Comparison of ENCODE assay signal across 18 cellular contexts in genomic region chr19:3669134-3669436, GRCh38. TPM values are rescaled to one million over a fixed set of nuclear protein-coding genes. Genes with fewer than 3 reads are reported as not detected.
DNase-seq lines count a peak whose midpoint lies in the region; ATAC-seq, FAIRE-seq and TF ChIP-seq lines count a peak whose summit lies in the region.
"Had no signal": no experiment of that assay in that cellular context is flagged by ENCODE, and none has a peak within 500 bp of the region (broad histone marks: within the 10 kb centered on the region; RNA-seq: fewer than 3 reads in every experiment).

No MANE protein-coding gene starts in this region.

- no peak overlapping the region for H3K9ac ChIP-seq in mammary epithelial cell (ENCODE audit: insufficient read depth, low read length)
- H3K9ac ChIP-seq: parathyroid adenoma had no signal

- peaks cover 22% of the 10 kb centered on the region for H3K4me1 Mint-ChIP-seq in type B pancreatic cell (ENCODE audit: unreplicated experiment)

- BruUV-seq in mammary epithelial cell (replicated peaks; lab: Mats Ljungman, UMichigan) = no TSS peak

- peaks cover 2% of the 10 kb centered on the region for H4K20me1 ChIP-seq in mammary epithelial cell (ENCODE audit: insufficient read depth, low read length)

- TF ChIP-seq POLR2A in breast epithelium (IDR thresholded peaks at IDR 0.05) (no peak), esophagus muscularis mucosa (IDR thresholded peaks at IDR 0.05; ENCODE audit: low read depth) (no peak), ovary (IDR thresholded peaks at IDR 0.05) (no peak), H54 (IDR thresholded peaks at IDR 0.05; ENCODE audit: low read depth, low read length) (no peak)

- TF ChIP-seq EP300 in esophagus muscularis mucosa (IDR thresholded peaks at IDR 0.05) (no peak), ovary (IDR thresholded peaks at IDR 0.05) (no peak)

- intact Hi-C loops in breast epithelium (cut with DNase I; ENCODE audit: low total_unique reads) (no loop called here), mammary epithelial cell (cut with micrococcal nuclease) (loop anchor here (10.0 kb wide), 1 partner anchor 536 kb away; no protein-coding TSS in a partner anchor), esophagus muscularis mucosa (cut with DNase I) (no loop called here), ovary (cut with DNase I) (loop anchor here in 2 of 4 donors (5.0 to 10.0 kb wide), 2 partner anchors 33 to 536 kb away; partner anchors contain the start of gene PIP5K1C (in 1 of the 2))

- FAIRE-seq in H54 (lab: Jason Lieb, UNC) = no peak
- FAIRE-seq: A549 had no signal

- no peaks in the 10 kb centered on the region for H3K9me3 Mint-ChIP-seq in type B pancreatic cell
- H3K9me3 Mint-ChIP-seq: activated T-helper 2 cell treated with anti-CD3 and anti-CD28 coated beads, Interferon-gamma antibody, Interleukin-2, Interleukin-4, amounts not matched to agents 10 μg/mL and 5 μg/mL and 100 μg/mL, durations not matched to agents 14 hours and 24 hours and 36 hours had no signal

- in situ Hi-C loops in mammary epithelial cell (cut with MboI; ENCODE audit: low sequenced_read_pairs in 2 of 2) = no loop called here

- H3K9me3 ChIP-seq in breast epithelium (no peaks in the 10 kb centered on the region), mammary epithelial cell (replicated peaks; ENCODE audit: insufficient read depth, low read length) (no peaks in the 10 kb centered on the region), esophagus muscularis mucosa (no peaks in the 10 kb centered on the region), ovary (no peaks in the 10 kb centered on the region)
- H3K9me3 ChIP-seq: A549 had no signal

- H3K27me3 Mint-ChIP-seq in type B pancreatic cell = no peaks in the 10 kb centered on the region

- dilution Hi-C loops in mammary epithelial cell (cut with HindIII; ENCODE audit: low sequenced_read_pairs) = no loop called here

- no peak for TF ChIP-seq CTCF in breast epithelium (IDR thresholded peaks at IDR 0.05)
- no peak for TF ChIP-seq CTCF in mammary epithelial cell (conservative IDR thresholded peaks at IDR 0.05 in 1 of 2, IDR thresholded peaks at IDR 0.05 in 1 of 2; ENCODE audit: extremely low read depth in 1 of 2, insufficient read depth in 1 of 2, low read depth in 1 of 2, low read length in 2 of 2)
- no peak for TF ChIP-seq CTCF in esophagus muscularis mucosa (IDR thresholded peaks at IDR 0.05)
- no peak for TF ChIP-seq CTCF in ovary (IDR thresholded peaks at IDR 0.05)
- no peak for TF ChIP-seq CTCF in type B pancreatic cell (conservative IDR thresholded peaks at IDR 0.05)

- 21% methylated on average over 6 of the region's 10 CpGs for WGBS in mammary epithelial cell (ENCODE audit: low coverage, missing lambda C conversion rate)
- WGBS in esophagus muscularis mucosa = 57% methylated on average over 10 of the region's 10 CpGs
- WGBS in ovary, 3 donors = 69 to 84% (median 72%) methylated on average over 10 of the region's 10 CpGs

- H3K4me1 ChIP-seq in breast epithelium (peaks cover 5 to 6% of the 10 kb centered on the region in 2 donors), mammary epithelial cell (ENCODE audit: insufficient read depth, low read length) (peaks cover 29% of the 10 kb centered on the region), esophagus muscularis mucosa (peaks cover 63 to 88% (median 87%) of the 10 kb centered on the region in 4 donors), ovary (ENCODE audit: insufficient read depth) (peaks cover 18% of the 10 kb centered on the region)

- no peaks in the 10 kb centered on the region for H3K36me3 ChIP-seq in breast epithelium
- no peaks in the 10 kb centered on the region for H3K36me3 ChIP-seq in mammary epithelial cell (ENCODE audit: insufficient read depth, low read length)
- peaks cover 14 to 32% (median 26%) of the 10 kb centered on the region in 4 donors for H3K36me3 ChIP-seq in esophagus muscularis mucosa
- no peaks in the 10 kb centered on the region for H3K36me3 ChIP-seq in ovary

- peak overlapping the region; percentile 92 to 99 for H3K27ac ChIP-seq in breast epithelium
- no peak overlapping the region for H3K27ac ChIP-seq in mammary epithelial cell (ENCODE audit: insufficient read depth, low read depth, low read length)
- H3K27ac ChIP-seq in esophagus muscularis mucosa (replicated peaks in 1 of 4) = peak overlapping the region; percentile 93 to 100 (median 97)
- H3K27ac ChIP-seq in ovary = peak overlapping the region; percentile 90 to 99

- no peak overlapping the region for H3K4me3 ChIP-seq in breast epithelium
- H3K4me3 ChIP-seq in mammary epithelial cell (replicated peaks in 1 of 3; ENCODE audit: insufficient read depth in 1 of 3, low read depth in 2 of 3, low read length in 3 of 3) = no peak overlapping the region
- peak overlapping the region; percentile 24 to 51 (median 48) for H3K4me3 ChIP-seq in esophagus muscularis mucosa
- H3K4me3 ChIP-seq in ovary = no peak overlapping the region
- H3K4me3 ChIP-seq: A549 had no signal

- H3K27ac Mint-ChIP-seq in type B pancreatic cell = peak overlapping the region; percentile 58
- H3K27ac Mint-ChIP-seq: activated T-helper 2 cell treated with anti-CD3 and anti-CD28 coated beads, Interferon-gamma antibody, Interleukin-2, Interleukin-4, amounts not matched to agents 10 μg/mL and 5 μg/mL and 100 μg/mL, durations not matched to agents 14 hours and 24 hours and 36 hours had no signal

- no peak overlapping the region for H3K4me2 ChIP-seq in mammary epithelial cell (ENCODE audit: insufficient read depth, low read depth, low read length)
- H3K4me2 ChIP-seq: A549 had no signal

- H2AFZ ChIP-seq in mammary epithelial cell (ENCODE audit: low read depth, low read length) = no peak overlapping the region
- H2AFZ ChIP-seq: parathyroid adenoma had no signal

- H3K36me3 Mint-ChIP-seq in type B pancreatic cell = no peaks in the 10 kb centered on the region

- H3K79me2 ChIP-seq in mammary epithelial cell (ENCODE audit: insufficient read depth, low read length) = no peaks in the 10 kb centered on the region

- no peak for ATAC-seq in HG03432 (IDR thresholded peaks at IDR 0.05; ENCODE audit: unreplicated experiment)
- no peak for ATAC-seq in HG02678 (IDR thresholded peaks at IDR 0.05; ENCODE audit: unreplicated experiment)
- ATAC-seq: A549 had no signal

- no peaks in the 10 kb centered on the region for H3K27me3 ChIP-seq in breast epithelium
- H3K27me3 ChIP-seq in mammary epithelial cell (ENCODE audit: insufficient read depth, low read length) = no peaks in the 10 kb centered on the region
- no peaks in the 10 kb centered on the region for H3K27me3 ChIP-seq in esophagus muscularis mucosa
- no peaks in the 10 kb centered on the region for H3K27me3 ChIP-seq in ovary

- H3K4me3 Mint-ChIP-seq in type B pancreatic cell = peak overlapping the region; percentile 31

- DNase-seq in breast epithelium (ENCODE audit: low spot score in 2 of 2) (no peak), mammary epithelial cell (no peak), esophagus muscularis mucosa (ENCODE audit: extremely low spot score) (no peak), ovary (no peak), type B pancreatic cell (ENCODE audit: extremely low spot score, unreplicated experiment) (no peak), H54 (ENCODE audit: insufficient read length, low spot score) (no peak)
- DNase-seq: NCI-H1092 treated with DMSO at 0.1 percent for 48 hours; NCI-H510A; RPMI8226; stimulated activated CD4-positive, alpha-beta T cell treated with anti-CD3 and anti-CD28 coated beads, Interleukin-4, amount 100 ng/mL, for 4 hours; stimulated activated naive CD4-positive, alpha-beta T cell treated with Interleukin-2 at 50 U/mL for 16 hours; T-helper 2 cell had no signal

- CTCF ChIA-PET in mammary epithelial cell (lab: Charles Lee; ENCODE audit: low non-redundant PET) = no interaction called here

RNA-seq across cellular contexts. Expression of gene PIP5K1C, which starts 31.2 kb away (rescaled TPM):
- total RNA-seq in breast epithelium (10 to 100 TPM; 14.6 to 15.7 (median 15.7) TPM), mammary epithelial cell (10 to 100 TPM; 22.5 to 26.7 TPM), esophagus muscularis mucosa (100 to 1,000 TPM in 2 of 4 donors, 10 to 100 TPM in 2; 73.2 to 180 (median 99.9) TPM), ovary (10 to 100 TPM; 11.3 to 41.7 (median 32.9) TPM), type B pancreatic cell (ENCODE audit: low replicate concordance) (35.9 and 44.5 TPM in 2 replicates)
- polyA plus RNA-seq in mammary epithelial cell (8.9 TPM), ovary (10 to 100 TPM in 1 of 2 donors, 1 to 10 TPM in 1; 6.0 to 23.3 TPM)
- 34.6 TPM for polyA minus RNA-seq in mammary epithelial cell

RNA-seq across cellular contexts. Expression of gene TJP3, which starts 39.1 kb away (rescaled TPM):
- total RNA-seq in breast epithelium = 10 to 100 TPM in 2 of 3 donors, under 1 TPM in 1; 0.16 to 36.6 (median 20.0) TPM
- total RNA-seq in mammary epithelial cell = under 1 TPM; 0.50 to 0.54 TPM
- polyA plus RNA-seq in mammary epithelial cell = 0.48 TPM
- polyA minus RNA-seq in mammary epithelial cell = 0.41 TPM
- total RNA-seq in esophagus muscularis mucosa = 1 to 10 TPM in 1 of 4 donors, under 1 TPM in 2, not detected in 1; 0.06 to 4.2 (median 0.17) TPM
- total RNA-seq in ovary = 10 to 100 TPM in 1 of 7 donors, 1 to 10 TPM in 3, under 1 TPM in 2, not detected in 1; 0.18 to 24.4 (median 3.0) TPM
- polyA plus RNA-seq in ovary = under 1 TPM in 1 of 2 donors, not detected in 1; 0.46 TPM
- 20.0 and 53.8 TPM in 2 replicates for total RNA-seq in type B pancreatic cell (ENCODE audit: low replicate concordance)
- total RNA-seq: glomerular endothelial cell had no signal

RNA-seq across cellular contexts. Expression of gene CACTIN, which starts 42.5 kb away (rescaled TPM):
- 10 to 100 TPM; 21.8 to 30.5 (median 27.5) TPM for total RNA-seq in breast epithelium
- total RNA-seq in mammary epithelial cell = 10 to 100 TPM; 16.0 to 26.5 TPM
- 14.4 TPM for polyA plus RNA-seq in mammary epithelial cell
- 11.2 TPM for polyA minus RNA-seq in mammary epithelial cell
- total RNA-seq in esophagus muscularis mucosa = 10 to 100 TPM; 28.7 to 45.0 (median 34.2) TPM
- 10 to 100 TPM; 19.2 to 39.1 (median 34.3) TPM for total RNA-seq in ovary
- polyA plus RNA-seq in ovary = 10 to 100 TPM in 1 of 2 donors, 1 to 10 TPM in 1; 2.7 to 28.8 TPM
- 31.6 and 32.4 TPM in 2 replicates for total RNA-seq in type B pancreatic cell (ENCODE audit: low replicate concordance)

Comparison
In these comparisons a context has a peak if more than half of its experiments do, and no peak if none do; other contexts are left out.
1. H3K4me3 ChIP-seq: peak in esophagus muscularis mucosa (4 of 4); none in breast epithelium (0 of 3), mammary epithelial cell (0 of 3) and ovary (single experiment).